18 cellular contexts compared by ENCODE assay signal in the genomic region with DNA sequence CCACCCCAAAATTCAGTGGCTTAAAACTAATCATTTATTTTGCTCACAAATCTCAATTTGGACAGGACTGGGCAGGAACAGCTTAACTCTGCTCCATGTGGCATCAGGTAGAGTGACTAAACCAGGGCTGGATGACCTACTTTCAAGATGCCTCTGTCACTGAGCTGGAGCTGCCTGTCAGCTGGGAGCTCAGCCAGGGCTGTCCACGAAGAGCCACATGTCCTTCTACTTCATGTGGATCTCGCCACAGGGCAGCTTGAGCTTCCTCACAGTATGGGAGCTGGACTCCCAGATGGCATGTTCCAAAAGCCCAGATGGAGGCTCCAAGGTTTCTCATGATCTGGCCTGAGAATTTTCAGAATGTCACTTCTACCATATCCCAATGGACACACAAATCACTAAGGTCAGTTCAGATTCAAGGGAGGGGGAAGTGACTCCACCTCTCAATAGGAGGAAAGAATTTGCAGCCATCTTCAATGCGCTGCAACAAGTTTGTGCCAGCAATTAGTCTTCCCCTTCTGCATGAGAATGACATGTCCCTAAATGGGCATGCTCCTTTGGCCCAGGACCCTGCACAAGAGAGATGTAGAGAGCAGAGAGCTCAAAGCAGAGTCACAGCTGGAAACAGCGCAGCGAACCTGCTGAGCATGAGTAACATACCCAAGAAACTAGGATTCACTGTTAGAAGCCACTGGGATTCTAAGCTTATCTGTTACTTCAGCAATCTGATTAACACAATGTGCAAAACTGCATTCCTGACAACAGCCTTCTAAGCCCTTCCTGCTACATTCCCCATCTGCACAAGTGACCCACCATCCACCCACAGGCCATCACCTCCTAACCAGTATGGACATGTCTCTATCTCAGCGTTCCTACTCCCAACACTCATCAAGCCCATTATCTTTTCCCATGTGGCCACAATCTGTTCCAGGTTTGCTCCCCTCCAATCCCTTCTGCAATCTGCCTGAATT. TPM values are rescaled to one million over a fixed set of nuclear protein-coding genes. Genes with fewer than 3 reads are reported as not detected.
"Had no signal": no experiment of that assay in that cellular context is flagged by ENCODE, and none has a peak within 500 bp of the region (broad histone marks: within the 10 kb centered on the region; RNA-seq: fewer than 3 reads in every experiment).

No MANE protein-coding gene starts in this region.

- H3K27ac ChIP-seq: brain microvascular endothelial cell, gastrocnemius medialis, hepatocyte, uterus had no signal

- H3K27me3 ChIP-seq: brain microvascular endothelial cell, gastrocnemius medialis, hepatocyte, uterus had no signal

- ATAC-seq: gastrocnemius medialis, left cardiac atrium, natural killer cell, right cardiac atrium had no signal

- H3K36me3 Mint-ChIP-seq: natural killer cell had no signal

- H3K27me3 Mint-ChIP-seq: activated naive CD8-positive, alpha-beta T cell; activated T-cell treated with anti-CD3 and anti-CD28 coated beads, Interleukin-2, amount 50 U/mL, for 24 hours; progenitor cell of endocrine pancreas had no signal

- H3K4me1 ChIP-seq: gastrocnemius medialis, uterus had no signal

- H3K4me3 Mint-ChIP-seq: activated naive CD8-positive, alpha-beta T cell; activated T-cell treated with anti-CD3 and anti-CD28 coated beads, Interleukin-2, amount 50 U/mL, for 24 hours; natural killer cell had no signal

- H3K27ac Mint-ChIP-seq: activated naive CD8-positive, alpha-beta T cell; activated T-cell treated with anti-CD3 and anti-CD28 coated beads, Interleukin-2, amount 50 U/mL, for 24 hours; natural killer cell; progenitor cell of endocrine pancreas had no signal

- H3K79me2 ChIP-seq: hepatocyte had no signal

- H3K4me3 ChIP-seq: gastrocnemius medialis, hepatocyte, smooth muscle cell, uterus had no signal

- H3K36me3 ChIP-seq: brain microvascular endothelial cell, uterus had no signal

- H2AFZ ChIP-seq: hepatocyte had no signal

- H3K9me3 Mint-ChIP-seq: activated T-cell treated with anti-CD3 and anti-CD28 coated beads, Interleukin-2, amount 50 U/mL, for 24 hours; natural killer cell had no signal

- H3K4me2 ChIP-seq: hepatocyte, smooth muscle cell had no signal

- H3K9me3 ChIP-seq: gastrocnemius medialis, uterus had no signal

- DNase-seq: activated CD4-positive, alpha-beta T cell treated with anti-CD3 and anti-CD28 coated beads, Interleukin-2, amount 50 U/mL, for 4 hours; activated CD4-positive, CD25-positive, alpha-beta regulatory T cell treated with anti-CD3 and anti-CD28 coated beads, Interleukin-2, amount 50 U/mL, for 72 hours; activated gamma-delta T cell; activated T-cell treated with anti-CD3 and anti-CD28 coated beads, Interleukin-2, amount 50 U/mL, for 24 hours; amygdala; brain microvascular endothelial cell; gastrocnemius medialis; left cardiac atrium; natural killer cell; nucleus accumbens; right cardiac atrium; uterus had no signal

RNA-seq across cellular contexts. Expression of a gene that starts 57.0 kb away (rescaled TPM):
- total RNA-seq: gastrocnemius medialis; left cardiac atrium; lung microvascular endothelial cell; natural killer cell; right cardiac atrium; smooth muscle cell; T-helper 2 cell treated with Interferon-gamma antibody and Interleukin-4, amounts not matched to agents 100 ng/mL and 5 ng/mL, for 36 hours had no signal
- polyA plus RNA-seq: right cardiac atrium, smooth muscle cell had no signal
